ENCODE assay signal across 28 cellular contexts in the genomic region with DNA sequence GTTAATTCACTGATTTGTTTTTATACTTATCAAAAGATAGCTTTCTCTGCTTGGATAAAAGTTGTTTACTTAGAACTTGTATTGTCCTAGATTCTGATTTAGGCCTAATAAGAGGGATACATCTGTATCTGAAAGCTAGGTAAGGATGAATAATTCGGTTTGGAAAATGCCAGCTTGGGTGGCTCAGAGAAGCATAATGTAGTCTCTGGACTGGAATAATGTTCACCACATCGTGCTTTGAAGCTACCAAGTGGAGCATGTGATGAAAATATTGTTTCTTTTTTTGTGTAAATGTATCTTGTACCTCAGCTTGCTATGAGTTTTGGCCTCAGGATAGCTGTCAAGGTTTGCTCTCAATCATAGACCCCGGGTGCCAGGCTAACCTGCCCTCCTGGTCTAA.
"Had no signal": no experiment of that assay in that cellular context is flagged by ENCODE, and none has a peak within 500 bp of the region (broad histone marks: within the 10 kb centered on the region; RNA-seq: fewer than 3 reads in every experiment).

No MANE protein-coding gene starts in this region.

- H3K27ac ChIP-seq: ascending aorta, body of pancreas had no signal

- DNase-seq: activated CD4-positive, alpha-beta memory T cell treated with anti-CD3 and anti-CD28 coated beads, Interleukin-2, amount 10 ng/mL, durations not matched to agents 7 days and 5 days; activated CD4-positive, alpha-beta T cell treated with anti-CD3 and anti-CD28 coated beads for 36 hours; activated CD4-positive, alpha-beta T cell treated with anti-CD3 and anti-CD28 coated beads, Interleukin-2, amount 10 ng/mL, durations not matched to agents 24 days and 14 days; activated CD4-positive, CD25-positive, alpha-beta regulatory T cell; activated CD4-positive, CD25-positive, alpha-beta regulatory T cell treated with anti-CD3 and anti-CD28 coated beads, Interleukin-2, amount 50 U/mL, for 72 hours; activated CD8-positive, alpha-beta memory T cell treated with anti-CD3 and anti-CD28 coated beads, Interleukin-2, amount 50 U/mL, for 48 hours; activated gamma-delta T cell; activated naive CD4-positive, alpha-beta T cell; activated naive CD4-positive, alpha-beta T cell treated with anti-CD3 and anti-CD28 coated beads, Interleukin-2, amount 10 ng/mL, durations not matched to agents 7 days and 5 days; activated naive CD8-positive, alpha-beta T cell treated with anti-CD3 and anti-CD28 coated beads, Interleukin-2, amount 10 ng/mL, durations not matched to agents 7 days and 5 days; activated T-cell treated with anti-CD3 and anti-CD28 coated beads for 4 hours; activated T-cell treated with anti-CD3 and anti-CD28 coated beads, Interleukin-2, amount 50 U/mL, for 24 hours; activated T-cell treated with anti-CD3 and anti-CD28 coated beads, Interleukin-2, amount 50 U/mL, for 72 hours; body of pancreas; caudate nucleus; dorsolateral prefrontal cortex; effector memory CD4-positive, alpha-beta T cell; endodermal cell; foreskin fibroblast; head of caudate nucleus; T-helper 1 cell; T-helper 17 cell; T1000 had no signal

- ATAC-seq: activated CD4-positive, alpha-beta T cell treated with anti-CD3 and anti-CD28 coated beads for 36 hours; activated naive CD4-positive, alpha-beta T cell treated with anti-CD3 and anti-CD28 coated beads, Interleukin-2, amount 50 U/mL, for 72 hours; activated T-cell treated with anti-CD3 and anti-CD28 coated beads, Interleukin-2, amount 50 U/mL, for 72 hours; body of pancreas; esophagus mucosa; T-helper 17 cell had no signal

- FAIRE-seq: colon, frontal cortex had no signal
